In genomic region chr7:23570592-23571200, GRCh38 we compare ENCODE assay signal across 8 cellular contexts. TPM values are rescaled to one million over a fixed set of nuclear protein-coding genes. Genes with fewer than 3 reads are reported as not detected.
DNase-seq lines count a peak whose midpoint lies in the region; ATAC-seq and TF ChIP-seq lines count a peak whose summit lies in the region.

No MANE protein-coding gene starts in this region.

- H2AFZ ChIP-seq in DND-41 (ENCODE audit: low read depth, low read length), result no peak overlapping the region
- H2AFZ ChIP-seq in Loucy (ENCODE audit: low read length), result peak overlapping the region; percentile 59

- TF ChIP-seq CTCF in DND-41 (IDR thresholded peaks at IDR 0.05; ENCODE audit: borderline replicate concordance, extremely low read depth, low read length, poor library complexity, severe bottlenecking) (peak; percentile 90), Loucy (conservative IDR thresholded peaks at IDR 0.05; ENCODE audit: low read length) (peak; percentile 93), gastroesophageal sphincter (IDR thresholded peaks at IDR 0.05) (peak; percentile 71 to 84 (median 78)), ovary (IDR thresholded peaks at IDR 0.05) (peak; percentile 59 to 78 (median 67)), transverse colon (IDR thresholded peaks at IDR 0.05) (peak; percentile 72 to 83 (median 76))

- H3K4me2 ChIP-seq in DND-41 (ENCODE audit: insufficient read depth, low read length), result no peak overlapping the region
- H3K4me2 ChIP-seq in Loucy (ENCODE audit: low read depth, low read length, poor library complexity, severe bottlenecking), result no peak overlapping the region

- H3K9me3 ChIP-seq in DND-41 (ENCODE audit: insufficient read depth, low read length, severe bottlenecking) (no peaks in the 10 kb centered on the region), Loucy (ENCODE audit: insufficient read depth, low read depth, low read length) (no peaks in the 10 kb centered on the region), gastroesophageal sphincter (no peaks in the 10 kb centered on the region), ovary (no peaks in the 10 kb centered on the region), transverse colon (no peaks in the 10 kb centered on the region)

- no peaks in the 10 kb centered on the region for H3F3A ChIP-seq in Loucy (ENCODE audit: low read depth)

- in situ Hi-C loops in transverse colon (cut with MboI; ENCODE audit: low pct_ligation_motif_present in 1 of 4, low pct_unique_long_range_greater_than_20kb in 1 of 4, low sequenced_read_pairs in 3 of 4), result loop anchor here in 3 of 4 donors (5.0 to 25.0 kb wide), 3 partner anchors 137 to 1092 kb away; partner anchors contain the start of gene STK31 (in 1 of the 3)

- H3K4me1 ChIP-seq in DND-41 (ENCODE audit: insufficient read depth, low read length), result no peaks in the 10 kb centered on the region
- no peaks in the 10 kb centered on the region for H3K4me1 ChIP-seq in Loucy (ENCODE audit: insufficient read depth, low read length, poor library complexity, severe bottlenecking)
- no peaks in the 10 kb centered on the region for H3K4me1 ChIP-seq in gastroesophageal sphincter
- no peaks in the 10 kb centered on the region for H3K4me1 ChIP-seq in ovary (ENCODE audit: insufficient read depth)
- H3K4me1 ChIP-seq in transverse colon, result no peaks in the 10 kb centered on the region

- TF ChIP-seq EP300 in gastroesophageal sphincter (IDR thresholded peaks at IDR 0.05) (no peak), ovary (IDR thresholded peaks at IDR 0.05) (no peak), transverse colon (IDR thresholded peaks at IDR 0.05; ENCODE audit: low read depth) (no peak)

- H3K27ac ChIP-seq in DND-41 (ENCODE audit: low read length) (no peak overlapping the region), gastroesophageal sphincter (no peak overlapping the region), ovary (no peak overlapping the region), transverse colon (no peak overlapping the region)

- intact Hi-C loops in ovary (cut with DNase I) (loop anchor here in 2 of 4 donors (2.0 to 5.0 kb wide), 2 partner anchors 140 to 142 kb away; partner anchors contain the start of gene STK31 (in 2 of the 2)), transverse colon (cut with DNase I; ENCODE audit: low total_unique reads) (loop anchor here (1.0 kb wide), 1 partner anchor 142 kb away; no protein-coding TSS in a partner anchor)

- H3K27me3 ChIP-seq in DND-41 (ENCODE audit: insufficient read depth, low read length, poor library complexity) (no peaks in the 10 kb centered on the region), Loucy (ENCODE audit: insufficient read depth, low read length, poor library complexity, severe bottlenecking) (no peaks in the 10 kb centered on the region), gastroesophageal sphincter (peaks cover 9% of the 10 kb centered on the region), ovary (no peaks in the 10 kb centered on the region), transverse colon (no peaks in the 10 kb centered on the region)

- H3K36me3 ChIP-seq in DND-41 (ENCODE audit: insufficient read depth, low read length) (no peaks in the 10 kb centered on the region), Loucy (ENCODE audit: insufficient read depth, low read length) (no peaks in the 10 kb centered on the region), gastroesophageal sphincter (no peaks in the 10 kb centered on the region), ovary (no peaks in the 10 kb centered on the region), transverse colon (no peaks in the 10 kb centered on the region)

- TF ChIP-seq POLR2A in gastroesophageal sphincter (IDR thresholded peaks at IDR 0.05) (no peak), ovary (IDR thresholded peaks at IDR 0.05) (no peak), transverse colon (IDR thresholded peaks at IDR 0.05) (no peak)

- peak; percentile 68 for DNase-seq in DND-41
- DNase-seq in SHP77 (lab: John Stamatoyannopoulos, UW), result peak; percentile 80 to 84
- peak; percentile 46 for DNase-seq in activated T-helper 9 cell treated with anti-CD3 and anti-CD28 coated beads, Interleukin-2, amount 50 U/mL, for 16 hours (ENCODE audit: low read depth)
- peak; percentile 56 to 77 (median 74) for DNase-seq in ovary
- peak; percentile 82 for DNase-seq in transverse colon

- no peaks in the 10 kb centered on the region for H3K79me2 ChIP-seq in DND-41 (ENCODE audit: insufficient read depth, low read length)
- H3K79me2 ChIP-seq in Loucy (ENCODE audit: insufficient read depth, low read length), result no peaks in the 10 kb centered on the region

- H4K20me1 ChIP-seq in DND-41 (ENCODE audit: insufficient read depth, low read length) (no peaks in the 10 kb centered on the region), Loucy (ENCODE audit: insufficient read depth, low read length, poor library complexity, severe bottlenecking) (no peaks in the 10 kb centered on the region)

- peak; percentile 88 for ATAC-seq in DND-41 (ENCODE audit: insufficient read depth, low read depth)
- peak; percentile 77 for ATAC-seq in GM21723 (IDR thresholded peaks at IDR 0.05; ENCODE audit: unreplicated experiment)
- ATAC-seq in gastroesophageal sphincter, result peak; percentile 90

- 0 to 38% methylated on average over 1 to 4 of the region's 5 CpGs for WGBS in gastroesophageal sphincter (ENCODE audit: low coverage in 1 of 2), 2 donors
- WGBS in ovary, 3 donors, result 34 to 37% (median 35%) methylated on average over 5 of the region's 5 CpGs
- WGBS in transverse colon (ENCODE audit: low coverage in 1 of 2), 2 donors, result 49% methylated on average over 5 of the region's 5 CpGs; no CpG with 5 or more reads in 1 of the 2 donors

- no peaks in the 10 kb centered on the region for H3K9me2 ChIP-seq in Loucy (replicated peaks; ENCODE audit: low read depth, low read length)

- H3K9ac ChIP-seq in DND-41 (ENCODE audit: low read depth, low read length) (no peak overlapping the region), Loucy (ENCODE audit: low read depth, low read length, poor library complexity, severe bottlenecking) (no peak overlapping the region)

- H3K4me3 ChIP-seq in DND-41 (ENCODE audit: low read depth in 1 of 2, low read length in 2 of 2) (no peak overlapping the region), Loucy (ENCODE audit: low read length, poor library complexity, severe bottlenecking) (no peak overlapping the region), gastroesophageal sphincter (no peak overlapping the region), ovary (no peak overlapping the region), transverse colon (no peak overlapping the region)

RNA-seq across cellular contexts. Expression of gene CCDC126, which starts 26.5 kb away (rescaled TPM):
- total RNA-seq in gastroesophageal sphincter (10 to 100 TPM; 14.3 to 25.8 (median 19.8) TPM), ovary (10 to 100 TPM; 10.1 to 18.2 (median 12.1) TPM), transverse colon (10 to 100 TPM in 3 of 4 donors, not detected in 1; 14.5 to 22.8 (median 14.6) TPM)
- polyA plus RNA-seq in ovary, result 1 to 10 TPM; 7.1 to 7.3 TPM

RNA-seq across cellular contexts. Expression of gene TRA2A, which starts 38.9 kb away (rescaled TPM):
- total RNA-seq in gastroesophageal sphincter (10 to 100 TPM; 12.6 to 50.0 (median 27.1) TPM), ovary (10 to 100 TPM; 54.1 to 81.7 (median 71.9) TPM), transverse colon (100 to 1,000 TPM in 2 of 4 donors, 10 to 100 TPM in 2; 31.7 to 199 (median 111) TPM)
- polyA plus RNA-seq in ovary, result 10 to 100 TPM; 82.7 to 97.2 TPM
